Comparison of ENCODE assay signal across 11 cellular contexts in the genomic region with DNA sequence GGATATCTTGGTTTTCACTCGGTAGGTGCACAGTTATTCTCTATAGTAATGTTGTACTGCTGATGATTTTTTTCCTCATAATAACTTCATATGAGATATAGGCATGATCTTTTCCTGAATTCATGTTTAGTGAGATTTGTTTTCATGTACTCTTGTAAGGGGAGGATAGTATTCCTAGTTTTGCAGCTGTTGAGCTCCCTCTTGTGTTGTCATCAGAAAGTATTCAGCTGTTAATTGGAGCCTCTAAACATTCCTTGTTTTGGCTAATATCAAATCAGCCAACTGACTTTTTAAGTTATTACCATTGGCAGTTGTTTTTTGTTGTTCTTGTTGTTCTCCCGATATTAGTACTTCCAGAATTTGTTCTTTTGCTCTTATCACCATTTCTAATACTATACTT. TPM values are rescaled to one million over a fixed set of nuclear protein-coding genes. Genes with fewer than 3 reads are reported as not detected.
DNase-seq lines count a peak whose midpoint lies in the region; ATAC-seq, FAIRE-seq and TF ChIP-seq lines count a peak whose summit lies in the region.
"Had no signal": no experiment of that assay in that cellular context is flagged by ENCODE, and none has a peak within 500 bp of the region (broad histone marks: within the 10 kb centered on the region; RNA-seq: fewer than 3 reads in every experiment).

No MANE protein-coding gene starts in this region.

- H3K9ac ChIP-seq in NT2/D1 (ENCODE audit: insufficient read length, low read depth) = no peak overlapping the region

- no peak for DNase-seq in heart right ventricle
- DNase-seq in right cardiac atrium = no peak
- peak; percentile 47 for DNase-seq in NT2/D1 (ENCODE audit: low read depth, low spot score)
- DNase-seq in foreskin melanocyte = peak; percentile 23
- peak; percentile 19 for DNase-seq in urothelium cell line (ENCODE audit: low spot score)
- no peak for DNase-seq in activated CD8-positive, alpha-beta memory T cell treated with anti-CD3 and anti-CD28 coated beads for 24 hours
- DNase-seq: BE2C, IMR-90 had no signal

- no peak for FAIRE-seq in urothelium cell line (lab: Jason Lieb, UNC)

- H3K27ac ChIP-seq in heart right ventricle (no peak overlapping the region), right cardiac atrium (ENCODE audit: low read length) (no peak overlapping the region)

- H3K36me3 ChIP-seq in heart right ventricle (no peaks in the 10 kb centered on the region), NT2/D1 (ENCODE audit: insufficient read depth, insufficient read length, low read length) (no peaks in the 10 kb centered on the region)
- H3K36me3 ChIP-seq: BE2C had no signal

- H3K9me3 ChIP-seq in heart right ventricle (no peaks in the 10 kb centered on the region), right cardiac atrium (ENCODE audit: control insufficient read depth, low read length) (no peaks in the 10 kb centered on the region), NT2/D1 (ENCODE audit: insufficient read depth, low read length) (no peaks in the 10 kb centered on the region; the same call in 1 of the 2 replicates)
- H3K9me3 ChIP-seq: BE2C had no signal

- 23 to 26% methylated on average over 2 of the region's 2 CpGs for WGBS in heart right ventricle, 2 donors
- WGBS in right cardiac atrium = 19% methylated on average over 2 of the region's 2 CpGs

- intact Hi-C loops in heart right ventricle (cut with DNase I) (loop anchor here in 1 of 10 donors (5.0 kb wide), 1 partner anchor 294 kb away; no protein-coding TSS in a partner anchor), right cardiac atrium (cut with DNase I) (no loop called here)

- ATAC-seq in heart right ventricle (no peak), right cardiac atrium (no peak), GM21619 (IDR thresholded peaks at IDR 0.05; ENCODE audit: unreplicated experiment) (no peak), GM21825 (IDR thresholded peaks at IDR 0.05; ENCODE audit: unreplicated experiment) (no peak)
- ATAC-seq: activated CD4-positive, CD25-positive, alpha-beta regulatory T cell treated with anti-CD3 and anti-CD28 coated beads, Interleukin-2, amount 50 U/mL, for 24 hours had no signal

- H3K27me3 ChIP-seq in heart right ventricle (peaks cover 0 to 21% (median 0%) of the 10 kb centered on the region in 7 donors), right cardiac atrium (ENCODE audit: control insufficient read depth, insufficient read depth) (no peaks in the 10 kb centered on the region), NT2/D1 (ENCODE audit: insufficient read depth, insufficient read length) (no peaks in the 10 kb centered on the region)
- H3K27me3 ChIP-seq: BE2C had no signal

- TF ChIP-seq CTCF in heart right ventricle (IDR thresholded peaks at IDR 0.05) = peak in 5 of 9 donors; percentile 23 to 51 (median 39)

- H3K4me1 ChIP-seq in heart right ventricle (no peaks in the 10 kb centered on the region), right cardiac atrium (ENCODE audit: control insufficient read depth, insufficient read depth, low read length) (no peaks in the 10 kb centered on the region), NT2/D1 (ENCODE audit: insufficient read depth, insufficient read length) (peaks cover 4% of the 10 kb centered on the region)
- H3K4me1 ChIP-seq: BE2C had no signal

- H3K4me3 ChIP-seq in heart right ventricle (no peak overlapping the region), right cardiac atrium (ENCODE audit: low read length) (no peak overlapping the region), NT2/D1 (ENCODE audit: insufficient read length, low read depth) (no peak overlapping the region)

RNA-seq across cellular contexts. Expression of a gene that starts 24.4 kb away (rescaled TPM):
- not detected for total RNA-seq in heart right ventricle
- polyA plus RNA-seq in heart right ventricle = not detected
- not detected for total RNA-seq in right cardiac atrium
- polyA plus RNA-seq in right cardiac atrium = not detected
- total RNA-seq: IMR-90 had no signal
- polyA plus RNA-seq: IMR-90 had no signal

RNA-seq across cellular contexts. Expression of a gene that starts 34.7 kb away (rescaled TPM):
- total RNA-seq in heart right ventricle (not detected), right cardiac atrium (not detected)
- polyA plus RNA-seq in heart right ventricle (not detected), right cardiac atrium (not detected)
- total RNA-seq: IMR-90 had no signal
- polyA plus RNA-seq: IMR-90 had no signal

RNA-seq across cellular contexts. Expression of a gene that starts 57.8 kb away (rescaled TPM):
- not detected for total RNA-seq in heart right ventricle
- not detected for polyA plus RNA-seq in heart right ventricle
- not detected for total RNA-seq in right cardiac atrium
- polyA plus RNA-seq in right cardiac atrium = not detected
- total RNA-seq: IMR-90 had no signal
- polyA plus RNA-seq: IMR-90 had no signal

Comparison
In these comparisons a context has a peak if more than half of its experiments do, and no peak if none do; other contexts are left out.
1. DNase-seq: peak in NT2/D1 (single experiment), foreskin melanocyte (single experiment) and urothelium cell line (single experiment); none in heart right ventricle (0 of 2), right cardiac atrium (0 of 3) and activated CD8-positive, alpha-beta memory T cell treated with anti-CD3 and anti-CD28 coated beads for 24 hours (single experiment).